Comparison of ENCODE assay signal across 18 cellular contexts in genomic region chr9:13020141-13020540, GRCh38.
DNase-seq lines count a peak whose midpoint lies in the region; ATAC-seq and TF ChIP-seq lines count a peak whose summit lies in the region.
"Had no signal": no experiment of that assay in that cellular context is flagged by ENCODE, and none has a peak within 500 bp of the region (broad histone marks: within the 10 kb centered on the region; RNA-seq: fewer than 3 reads in every experiment).

No MANE protein-coding gene starts in this region.

- DNase-seq in adipocyte (ENCODE audit: low read depth) (peak; percentile 65), dedifferentiated amniotic fluid mesenchymal stem cell (ENCODE audit: extremely low spot score) (peak; percentile 26), hepatocyte (ENCODE audit: low spot score) (no peak), smooth muscle cell (lab: John Stamatoyannopoulos, UW; ENCODE audit: unreplicated experiment) (no peak), ACHN (no peak), right lobe of liver (no peak)
- DNase-seq in activated effector memory CD4-positive, alpha-beta T cell treated with Interleukin-2 at 50 U/mL for 16 hours = no peak
- DNase-seq: AML-193, DMS79, MV-4-11, NCI-H187, NCI-H2227 treated with DMSO at 0.1 percent for 48 hours, NCI-H524, NCI-H82, OCI-M1, SHP77 had no signal

- H3K9ac ChIP-seq in adipocyte (ENCODE audit: low read length) = peak overlapping the region; percentile 54
- H3K9ac ChIP-seq in smooth muscle cell (ENCODE audit: low read depth) = peak overlapping the region; percentile 47
- H3K9ac ChIP-seq: KMS-11 had no signal

- in situ Hi-C loops in ACHN (cut with HindIII; ENCODE audit: low pct_ligation_motif_present, low pct_unique_long_range_greater_than_20kb, low sequenced_read_pairs) = no loop called here

- H3K4me1 ChIP-seq in adipocyte (ENCODE audit: control insufficient read depth, insufficient read depth, low read length) (peaks cover 9% of the 10 kb centered on the region), hepatocyte (ENCODE audit: insufficient read depth) (no peaks in the 10 kb centered on the region), smooth muscle cell (ENCODE audit: low read depth) (no peaks in the 10 kb centered on the region), right lobe of liver (no peaks in the 10 kb centered on the region)

- H2AFZ ChIP-seq in hepatocyte (no peak overlapping the region), smooth muscle cell (ENCODE audit: low read depth) (peak overlapping the region; percentile 84)

- peak overlapping the region; percentile 72 for H3K4me3 ChIP-seq in adipocyte (ENCODE audit: low read length)
- H3K4me3 ChIP-seq in hepatocyte = no peak overlapping the region
- H3K4me3 ChIP-seq in smooth muscle cell = peak overlapping the region; percentile 17
- H3K4me3 ChIP-seq in right lobe of liver = no peak overlapping the region

- H3K9me3 ChIP-seq in adipocyte (ENCODE audit: control insufficient read depth, low read length) = no peaks in the 10 kb centered on the region
- H3K9me3 ChIP-seq in hepatocyte (ENCODE audit: low read depth) = no peaks in the 10 kb centered on the region
- no peaks in the 10 kb centered on the region for H3K9me3 ChIP-seq in smooth muscle cell (replicated peaks; ENCODE audit: low read depth)
- no peaks in the 10 kb centered on the region for H3K9me3 ChIP-seq in right lobe of liver

- H3K4me2 ChIP-seq in hepatocyte (peak overlapping the region; percentile 8), smooth muscle cell (peak overlapping the region; percentile 63)
- H3K4me2 ChIP-seq: KMS-11 had no signal

- H3F3A ChIP-seq in smooth muscle cell (ENCODE audit: low read depth) = no peaks in the 10 kb centered on the region

- WGBS in hepatocyte (ENCODE audit: low lambda C conversion rate, missing lambda C conversion rate) = 61% methylated on average over 1 of the region's 1 CpG
- WGBS in smooth muscle cell (ENCODE audit: low lambda C conversion rate) = 61% methylated on average over 1 of the region's 1 CpG
- 64% methylated on average over 1 of the region's 1 CpG for WGBS in right lobe of liver (ENCODE audit: insufficient coverage, low coverage, low lambda C conversion rate, missing lambda C conversion rate)

- H3K27ac ChIP-seq in hepatocyte (no peak overlapping the region), smooth muscle cell (ENCODE audit: low read depth) (peak overlapping the region; percentile 71), right lobe of liver (no peak overlapping the region)
- H3K27ac ChIP-seq: C4-2B, KMS-11 had no signal

- H3K27me3 ChIP-seq in adipocyte (replicated peaks; ENCODE audit: control insufficient read depth, insufficient read depth, low read length) (no peaks in the 10 kb centered on the region), hepatocyte (no peaks in the 10 kb centered on the region), smooth muscle cell (ENCODE audit: low read depth) (no peaks in the 10 kb centered on the region), right lobe of liver (no peaks in the 10 kb centered on the region)

- no peak for TF ChIP-seq CTCF in hepatocyte (IDR thresholded peaks at IDR 0.05; ENCODE audit: poor library complexity)
- no peak for TF ChIP-seq CTCF in smooth muscle cell (IDR thresholded peaks at IDR 0.05; ENCODE audit: borderline replicate concordance, insufficient read depth, poor library complexity, severe bottlenecking)
- TF ChIP-seq CTCF in right lobe of liver (IDR thresholded peaks at IDR 0.05) = no peak

- H3K36me3 ChIP-seq in adipocyte (ENCODE audit: control insufficient read depth, insufficient read depth, low read length, severe bottlenecking) (no peaks in the 10 kb centered on the region), hepatocyte (replicated peaks; ENCODE audit: insufficient read depth, low read depth) (no peaks in the 10 kb centered on the region), smooth muscle cell (ENCODE audit: low read depth) (no peaks in the 10 kb centered on the region), right lobe of liver (peaks cover 0 to 2% (median 0%) of the 10 kb centered on the region in 4 donors)

- intact Hi-C loops in right lobe of liver (cut with DNase I) = no loop called here

- TF ChIP-seq POLR2A in right lobe of liver (IDR thresholded peaks at IDR 0.05) = no peak

- no peak for ATAC-seq in right lobe of liver

- H3K79me2 ChIP-seq in hepatocyte (no peaks in the 10 kb centered on the region), smooth muscle cell (ENCODE audit: low read depth) (no peaks in the 10 kb centered on the region)

- H4K20me1 ChIP-seq in hepatocyte (ENCODE audit: insufficient read depth, poor library complexity, severe bottlenecking) = no peaks in the 10 kb centered on the region
- no peaks in the 10 kb centered on the region for H4K20me1 ChIP-seq in smooth muscle cell (ENCODE audit: low read depth)

- no peaks in the 10 kb centered on the region for H3K9me2 ChIP-seq in hepatocyte (replicated peaks; ENCODE audit: insufficient read depth)

Comparison
In these comparisons a context has a peak if more than half of its experiments do, and no peak if none do; other contexts are left out.
1. DNase-seq: peak in adipocyte (single experiment) and dedifferentiated amniotic fluid mesenchymal stem cell (single experiment); none in hepatocyte (single experiment), smooth muscle cell (single experiment), ACHN (single experiment), right lobe of liver (0 of 3) and activated effector memory CD4-positive, alpha-beta T cell treated with Interleukin-2 at 50 U/mL for 16 hours (single experiment).
2. H3K4me3 ChIP-seq: peak in adipocyte (single experiment) and smooth muscle cell (single experiment); none in hepatocyte (single experiment) and right lobe of liver (0 of 3).